21 cellular contexts compared by ENCODE assay signal in genomic region chr1:229841230-229841629, GRCh38.
A peak's percentile ranks its signal among the peaks of the same experiment; 100 is the strongest.
DNase-seq lines count a peak whose midpoint lies in the region; ATAC-seq and TF ChIP-seq lines count a peak whose summit lies in the region.
"Had no signal": no experiment of that assay in that cellular context is flagged by ENCODE, and none has a peak within 500 bp of the region (broad histone marks: within the 10 kb centered on the region; RNA-seq: fewer than 3 reads in every experiment).

No MANE protein-coding gene starts in this region.

- H3K9me3 ChIP-seq in prostate gland (no peaks in the 10 kb centered on the region), H9 (ENCODE audit: control insufficient read depth, low read depth, low read length) (no peaks in the 10 kb centered on the region)
- H3K9me3 ChIP-seq: heart left ventricle, right atrium auricular region had no signal

- H3K36me3 Mint-ChIP-seq in H9 (ENCODE audit: insufficient read depth in 1 of 3, low read depth in 3 of 3): no peaks in the 10 kb centered on the region
- H3K36me3 Mint-ChIP-seq: activated naive CD4-positive, alpha-beta T cell treated with anti-CD3 and anti-CD28 coated beads, Interleukin-2, amount 50 U/mL, for 72 hours had no signal

- H4K8ac ChIP-seq in H9 (replicated peaks; ENCODE audit: insufficient read length, low read depth, low read length): no peak overlapping the region

- no peak overlapping the region for H3K18ac ChIP-seq in H9 (ENCODE audit: insufficient read length, low read depth, low read length)

- H3K14ac ChIP-seq in H9 (ENCODE audit: insufficient read depth, low read length): no peak overlapping the region

- no peak overlapping the region for H4K5ac ChIP-seq in H9 (ENCODE audit: insufficient read length, low read depth, low read length)

- DNase-seq in OCI-M1 (lab: John Stamatoyannopoulos, UW) (peak; percentile 66), prostate gland (ENCODE audit: low spot score) (peak; percentile 33), COR-L47 (lab: John Stamatoyannopoulos, UW) (no peak), cerebellar cortex (ENCODE audit: low spot score) (no peak), Kasumi-1 (lab: John Stamatoyannopoulos, UW) (no peak), H9 (no peak)
- DNase-seq: activated CD4-positive, CD25-positive, alpha-beta regulatory T cell; activated CD8-positive, alpha-beta memory T cell treated with anti-CD3 and anti-CD28 coated beads, Interleukin-2, amount 50 U/mL, for 4 hours; C1 segment of cervical spinal cord; heart left ventricle; Karpas-422; left cardiac atrium; NK-92 treated with Interleukin-12 subunit alpha and Interleukin-12 subunit beta, amount 100 ng/mL, for 24 hours; stimulated activated CD4-positive, alpha-beta T cell treated with anti-CD3 and anti-CD28 coated beads, Interleukin-4, amount 100 ng/mL, for 4 hours; stimulated activated naive CD4-positive, alpha-beta T cell treated with Interleukin-2 at 50 U/mL for 16 hours; SW 1271 had no signal

- no peak for TF ChIP-seq POLR2A in prostate gland (IDR thresholded peaks at IDR 0.05)

- H3K27me3 Mint-ChIP-seq in H9 (ENCODE audit: low read depth): no peaks in the 10 kb centered on the region

- no peaks in the 10 kb centered on the region for H3K79me1 ChIP-seq in H9 (ENCODE audit: insufficient read depth, low read depth, low read length, poor library complexity, severe bottlenecking)

- no peak overlapping the region for H3K4me3 ChIP-seq in prostate gland
- H3K4me3 ChIP-seq: cardiac muscle cell, heart left ventricle, right atrium auricular region had no signal

- intact Hi-C loops in prostate gland (cut with DNase I): no loop called here

- H3K36me3 ChIP-seq in prostate gland: no peaks in the 10 kb centered on the region
- H3K36me3 ChIP-seq: cardiac muscle cell, heart left ventricle, right atrium auricular region had no signal

- H2BK12ac ChIP-seq in H9 (ENCODE audit: insufficient read length, low read depth, low read length): no peak overlapping the region

- TF ChIP-seq CTCF in prostate gland (IDR thresholded peaks at IDR 0.05) (no peak), H9 (conservative IDR thresholded peaks at IDR 0.05) (no peak)

- no peak overlapping the region for H3K23ac ChIP-seq in H9 (ENCODE audit: insufficient read length, low read depth, low read length)

- no peaks in the 10 kb centered on the region for H3K23me2 ChIP-seq in H9 (ENCODE audit: insufficient read length, low read depth, low read length, poor library complexity, severe bottlenecking)

- H4K91ac ChIP-seq in H9 (ENCODE audit: insufficient read length, low read depth, low read length): no peak overlapping the region

- H3K9ac ChIP-seq in H9 (ENCODE audit: extremely low read depth, insufficient read length, low read length): no peak overlapping the region

- H4K20me1 ChIP-seq in H9 (ENCODE audit: control insufficient read depth, insufficient read depth, insufficient read length): no peaks in the 10 kb centered on the region

- H2BK120ac ChIP-seq in H9 (ENCODE audit: low read depth, low read length, poor library complexity, severe bottlenecking): no peak overlapping the region

- H3K27ac Mint-ChIP-seq in H9: no peak overlapping the region
- H3K27ac Mint-ChIP-seq: activated naive CD4-positive, alpha-beta T cell treated with anti-CD3 and anti-CD28 coated beads, Interleukin-2, amount 50 U/mL, for 72 hours had no signal

- H3K27me3 ChIP-seq in prostate gland (replicated peaks; ENCODE audit: insufficient read depth) (no peaks in the 10 kb centered on the region), H9 (ENCODE audit: insufficient read depth, low read length) (no peaks in the 10 kb centered on the region)
- H3K27me3 ChIP-seq: cardiac muscle cell, right atrium auricular region had no signal

- no peak overlapping the region for H3K27ac ChIP-seq in prostate gland
- no peak overlapping the region for H3K27ac ChIP-seq in H9 (ENCODE audit: insufficient read length, low read depth, low read length)
- H3K27ac ChIP-seq: cardiac muscle cell, heart left ventricle, right atrium auricular region had no signal

- WGBS in prostate gland: 45% methylated on average over 5 of the region's 5 CpGs
- no CpG with 5 or more reads among the region's 5 CpGs for WGBS in H9 (ENCODE audit: extremely low coverage, insufficient read length, low lambda C conversion rate)

- H2BK15ac ChIP-seq in H9 (ENCODE audit: low read depth, low read length): no peak overlapping the region

- no peak overlapping the region for H2AFZ ChIP-seq in H9 (ENCODE audit: low read length)

- H2BK5ac ChIP-seq in H9 (ENCODE audit: insufficient read length, low read length): no peak overlapping the region

- no peak overlapping the region for H3K56ac ChIP-seq in H9 (ENCODE audit: insufficient read length, low read depth, low read length)

- no peak overlapping the region for H3K4ac ChIP-seq in H9 (ENCODE audit: low read depth, low read length)

- H3K4me1 ChIP-seq in prostate gland (replicated peaks): peaks cover 4% of the 10 kb centered on the region
- H3K4me1 ChIP-seq in H9 (ENCODE audit: insufficient read depth, low read length): no peaks in the 10 kb centered on the region

- H3K9me3 Mint-ChIP-seq in H9: no peaks in the 10 kb centered on the region
- H3K9me3 Mint-ChIP-seq: activated naive CD4-positive, alpha-beta T cell treated with anti-CD3 and anti-CD28 coated beads, Interleukin-2, amount 50 U/mL, for 72 hours had no signal

- no peak overlapping the region for H3T11ph ChIP-seq in H9 (ENCODE audit: low read length)

- peak; percentile 74 for ATAC-seq in GM18502 (IDR thresholded peaks at IDR 0.05; ENCODE audit: poor library complexity, unreplicated experiment)
- peak; percentile 66 for ATAC-seq in HG02973 (IDR thresholded peaks at IDR 0.05; ENCODE audit: unreplicated experiment)
- ATAC-seq: activated naive CD4-positive, alpha-beta T cell treated with anti-CD3 and anti-CD28 coated beads, Interleukin-2, amount 50 U/mL, for 72 hours; heart left ventricle; left cardiac atrium had no signal

- H2BK20ac ChIP-seq in H9 (ENCODE audit: low read depth, low read length, poor library complexity, severe bottlenecking): no peak overlapping the region

- H2AK5ac ChIP-seq in H9 (ENCODE audit: insufficient read length, low read length): no peak overlapping the region

- no peaks in the 10 kb centered on the region for H3K79me2 ChIP-seq in H9 (ENCODE audit: insufficient read depth, low read length)

- H3K4me1 Mint-ChIP-seq in H9: peaks cover 6 to 9% of the 10 kb centered on the region in 2 experiments; a peak in 3 of 4 replicates

- H3K4me2 ChIP-seq in H9 (ENCODE audit: insufficient read depth, insufficient read length, low read length): no peak overlapping the region

- no peak overlapping the region for H3K4me3 Mint-ChIP-seq in H9

Comparison
In these comparisons a context has a peak if more than half of its experiments do, and no peak if none do; other contexts are left out.
1. DNase-seq: peak in OCI-M1 (single experiment) and prostate gland (single experiment); none in COR-L47 (single experiment), cerebellar cortex (single experiment), Kasumi-1 (0 of 2) and H9 (single experiment).